In genomic region chr22:29314074-29314473, GRCh38 we compare ENCODE assay signal across 10 cellular contexts. TPM values are rescaled to one million over a fixed set of nuclear protein-coding genes. Genes with fewer than 3 reads are reported as not detected.
A peak's percentile ranks its signal among the peaks of the same experiment; 100 is the strongest.
DNase-seq lines count a peak whose midpoint lies in the region; FAIRE-seq and TF ChIP-seq lines count a peak whose summit lies in the region.
"Had no signal": no experiment of that assay in that cellular context is flagged by ENCODE, and none has a peak within 500 bp of the region (broad histone marks: within the 10 kb centered on the region; RNA-seq: fewer than 3 reads in every experiment).

No MANE protein-coding gene starts in this region.

- H3K4me3 ChIP-seq in bronchial epithelial cell (ENCODE audit: low read depth, low read length), result no peak overlapping the region
- H3K4me3 ChIP-seq in prostate gland, result no peak overlapping the region
- no peak overlapping the region for H3K4me3 ChIP-seq in A673 (ENCODE audit: low read depth, low read length, poor library complexity, severe bottlenecking)
- H3K4me3 ChIP-seq: SJSA1 had no signal

- H3K4me3 Mint-ChIP-seq in osteocyte (ENCODE audit: unreplicated experiment), result peak overlapping the region; percentile 51

- no peak for TF ChIP-seq EP300 in Ishikawa (IDR thresholded peaks at IDR 0.05; ENCODE audit: borderline replicate concordance)

- 13% methylated on average over 15 of the region's 15 CpGs for WGBS in prostate gland

- H3K36me3 ChIP-seq in bronchial epithelial cell (ENCODE audit: control insufficient read depth, insufficient read depth, low read length), result peaks cover 2% of the 10 kb centered on the region
- H3K36me3 ChIP-seq in prostate gland, result no peaks in the 10 kb centered on the region
- no peaks in the 10 kb centered on the region for H3K36me3 ChIP-seq in A673 (ENCODE audit: insufficient read depth, low read length, poor library complexity, severe bottlenecking)

- intact Hi-C loops in prostate gland (cut with DNase I) (no loop called here), A673 (cut with micrococcal nuclease; ENCODE audit: unreplicated experiment) (no loop called here)

- FAIRE-seq in bronchial epithelial cell (lab: Jason Lieb, UNC), result peak; percentile 7

- H3K4me1 Mint-ChIP-seq in osteocyte (ENCODE audit: unreplicated experiment), result peaks cover 30% of the 10 kb centered on the region

- no peak overlapping the region for H3K27ac Mint-ChIP-seq in osteocyte (ENCODE audit: unreplicated experiment)

- DNase-seq in NCI-H82 (lab: John Stamatoyannopoulos, UW) (peak; percentile 44), NCI-H82 treated with DMSO at 0.1 percent for 48 hours (lab: John Stamatoyannopoulos, UW; ENCODE audit: unreplicated experiment) (no peak), bronchial epithelial cell (ENCODE audit: low read depth) (no peak), osteocyte (ENCODE audit: extremely low spot score, unreplicated experiment) (no peak), prostate gland (ENCODE audit: low spot score) (no peak), A673 (ENCODE audit: low spot score) (no peak), SHP77 treated with DMSO at 0.1 percent for 48 hours (lab: John Stamatoyannopoulos, UW) (no peak)
- DNase-seq: NCI-H1048 had no signal

- no peaks in the 10 kb centered on the region for H3K9me3 ChIP-seq in prostate gland
- H3K9me3 ChIP-seq in A673 (ENCODE audit: low read depth, low read length, poor library complexity, severe bottlenecking), result no peaks in the 10 kb centered on the region

- no peaks in the 10 kb centered on the region for H3K9me3 Mint-ChIP-seq in osteocyte (ENCODE audit: unreplicated experiment)

- CTCF ChIA-PET in A673 (lab: Charles Lee), result interaction anchor here (0.6 kb wide), 1 partner anchor 44 kb away, joined by 3 read pairs; no protein-coding TSS in a partner anchor

- no peak for TF ChIP-seq POLR2A in prostate gland (IDR thresholded peaks at IDR 0.05)

- no TSS peak for BruUV-seq in A673 (replicated peaks; lab: Mats Ljungman, UMichigan)

- H3K36me3 Mint-ChIP-seq in osteocyte (ENCODE audit: unreplicated experiment), result no peaks in the 10 kb centered on the region

- TF ChIP-seq CTCF in bronchial epithelial cell (IDR thresholded peaks at IDR 0.05; ENCODE audit: insufficient read depth, low read length, severe bottlenecking), result no peak
- TF ChIP-seq CTCF in osteocyte (IDR thresholded peaks at IDR 0.05), result no peak
- TF ChIP-seq CTCF in prostate gland (IDR thresholded peaks at IDR 0.05), result no peak
- TF ChIP-seq CTCF in A673 (conservative IDR thresholded peaks at IDR 0.05; ENCODE audit: low read depth, low read length), result no peak

- peaks cover 25% of the 10 kb centered on the region for H3K27me3 Mint-ChIP-seq in osteocyte (ENCODE audit: unreplicated experiment)

- H3K4me1 ChIP-seq in prostate gland (replicated peaks), result peaks cover 24% of the 10 kb centered on the region
- H3K4me1 ChIP-seq in A673 (ENCODE audit: insufficient read depth, low read length, poor library complexity, severe bottlenecking), result peaks cover 18% of the 10 kb centered on the region

- H3K27me3 ChIP-seq in bronchial epithelial cell (ENCODE audit: control insufficient read depth, insufficient read depth, low read length) (peaks cover 26% of the 10 kb centered on the region), prostate gland (replicated peaks; ENCODE audit: insufficient read depth) (no peaks in the 10 kb centered on the region), A673 (replicated peaks; ENCODE audit: insufficient read depth, low read depth, low read length, poor library complexity) (peaks cover 32% of the 10 kb centered on the region)

- POLR2A ChIA-PET in A673 (lab: Charles Lee; ENCODE audit: low non-redundant PET), result no interaction called here

- no peak overlapping the region for H3K27ac ChIP-seq in prostate gland
- H3K27ac ChIP-seq in A673 (ENCODE audit: low read depth, low read length, poor library complexity, severe bottlenecking), result no peak overlapping the region
- H3K27ac ChIP-seq: SJSA1 had no signal

- no peak for TF ChIP-seq RAD21 in Ishikawa (IDR thresholded peaks at IDR 0.05; ENCODE audit: low read depth)

TF ChIP-seq in Ishikawa, 13 proteins besides CTCF, POLR2A, EP300 and RAD21:
- TF ChIP-seq TCF12 (IDR thresholded peaks at IDR 0.05; ENCODE audit: low read depth) (0 out of 2 replicates have a peak, but pooled peaks have one; percentile 14), NFIC (IDR thresholded peaks at IDR 0.05) (0 out of 2 replicates have a peak, but pooled peaks have one; percentile 22), TEAD4 (IDR thresholded peaks at IDR 0.05) (no peak)
TF ChIP-seq in Ishikawa: peak in this region for 2.

RNA-seq across cellular contexts. Expression of gene RASL10A, which starts 1.4 kb away (rescaled TPM):
- total RNA-seq in bronchial epithelial cell, result not detected in 2 replicates
- total RNA-seq in osteocyte, result not detected in 2 replicates
- total RNA-seq in prostate gland, result 10 to 100 TPM in 1 of 2 donors, 1 to 10 TPM in 1; 9.2 to 15.1 TPM
- 0.68 TPM in 1 of 2 replicates, not detected in the other for total RNA-seq in A673 (2021)
- total RNA-seq: SJSA1 had no signal

RNA-seq across cellular contexts. Expression of gene GAS2L1, which starts 7.6 kb away (rescaled TPM):
- total RNA-seq in bronchial epithelial cell (4.1 and 5.3 TPM in 2 replicates), osteocyte (21.6 and 22.3 TPM in 2 replicates), prostate gland (100 to 1,000 TPM in 1 of 2 donors, 10 to 100 TPM in 1; 85.8 to 159 TPM), A673 (2021) (22.7 TPM in 2 replicates)

RNA-seq across cellular contexts. Expression of gene EWSR1, which starts 46.0 kb away (rescaled TPM):
- 87.1 and 163 TPM in 2 replicates for total RNA-seq in bronchial epithelial cell
- 218 and 228 TPM in 2 replicates for total RNA-seq in osteocyte
- total RNA-seq in prostate gland, result 100 to 1,000 TPM; 181 to 213 TPM
- total RNA-seq in A673 (2021), result 348 and 358 TPM in 2 replicates

RNA-seq across cellular contexts. Expression of gene RHBDD3, which starts 46.3 kb away (rescaled TPM):
- total RNA-seq in bronchial epithelial cell (21.6 and 25.0 TPM in 2 replicates), osteocyte (41.0 and 45.8 TPM in 2 replicates), prostate gland (10 to 100 TPM; 66.9 to 74.6 TPM), A673 (2021) (77.7 and 84.0 TPM in 2 replicates)
